Comparison of ENCODE assay signal across 18 cellular contexts in the genomic region with DNA sequence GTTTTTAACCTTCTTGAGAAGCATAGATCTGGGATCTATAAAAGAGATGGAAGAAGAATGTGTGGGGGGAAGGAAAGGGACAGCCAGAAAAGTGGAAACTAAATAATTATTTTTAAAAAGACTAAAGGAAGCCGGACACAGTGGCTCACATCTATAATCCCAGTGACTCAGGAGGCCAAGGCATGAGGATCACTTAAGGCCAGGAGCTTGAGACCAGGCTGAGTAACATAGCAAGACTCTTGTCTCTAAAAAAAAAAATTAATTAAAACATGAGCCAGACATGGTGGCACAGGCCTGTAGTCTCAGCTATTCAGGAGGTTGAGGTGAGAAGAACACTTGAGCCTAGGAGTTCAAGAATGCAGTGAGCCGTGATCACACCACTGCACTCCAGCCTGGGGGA.
A peak's percentile ranks its signal among the peaks of the same experiment; 100 is the strongest.
DNase-seq lines count a peak whose midpoint lies in the region; ATAC-seq and TF ChIP-seq lines count a peak whose summit lies in the region.
"Had no signal": no experiment of that assay in that cellular context is flagged by ENCODE, and none has a peak within 500 bp of the region (broad histone marks: within the 10 kb centered on the region; RNA-seq: fewer than 3 reads in every experiment).

No MANE protein-coding gene starts in this region.

- no peaks in the 10 kb centered on the region for H3K9me3 ChIP-seq in CD4-positive, alpha-beta T cell (ENCODE audit: control insufficient read depth, low read length)
- no peaks in the 10 kb centered on the region for H3K9me3 ChIP-seq in PC-9 (ENCODE audit: insufficient read depth, low read depth)
- H3K9me3 ChIP-seq: A549, SJCRH30 had no signal

- DNase-seq in DMS79 (lab: John Stamatoyannopoulos, UW) (peak; percentile 9), HCEC 1CT (peak; percentile 61), WTC11 (ENCODE audit: low spot score) (no peak), foreskin keratinocyte (no peak), dedifferentiated amniotic fluid mesenchymal stem cell (ENCODE audit: extremely low spot score) (no peak), PC-9 (no peak)
- DNase-seq in CD4-positive, alpha-beta T cell, result no peak
- DNase-seq: AML-193, DND-41, NCI-H1092 treated with DMSO at 0.1 percent for 48 hours, NCI-H1694, NCI-H446 treated with DMSO at 0.1 percent for 48 hours, NCI-H82, SJCRH30 had no signal

- no peaks in the 10 kb centered on the region for H3K36me3 ChIP-seq in PC-9 (ENCODE audit: low read depth)
- H3K36me3 ChIP-seq: SJCRH30 had no signal

- H3K4me1 ChIP-seq in foreskin keratinocyte, result peaks cover 37% of the 10 kb centered on the region
- no peaks in the 10 kb centered on the region for H3K4me1 ChIP-seq in PC-9 (replicated peaks; ENCODE audit: insufficient read depth)
- H3K4me1 ChIP-seq: SJCRH30 had no signal

- H3K27me3 ChIP-seq in foreskin keratinocyte (no peaks in the 10 kb centered on the region), PC-9 (ENCODE audit: insufficient read depth, low read depth) (peaks cover 17% of the 10 kb centered on the region; the same call in 1 of the 2 replicates)
- no peaks in the 10 kb centered on the region for H3K27me3 ChIP-seq in CD4-positive, alpha-beta T cell (ENCODE audit: control insufficient read depth, insufficient read depth, low read length)
- H3K27me3 ChIP-seq: SJCRH30 had no signal

- no peak overlapping the region for H2AFZ ChIP-seq in PC-9

- CTCF ChIA-PET in WTC11 (lab: Charles Lee), result no interaction called here
- CTCF ChIA-PET in CD4-positive, alpha-beta T cell (lab: Charles Lee), result interaction anchor here (1.0 kb wide), 1 partner anchor 9 kb away, joined by 3 read pairs; no protein-coding TSS in a partner anchor
- CTCF ChIA-PET in PC-9 (lab: Charles Lee), result no interaction called here

- TF ChIP-seq CTCF in WTC11 (IDR thresholded peaks at IDR 0.05) (no peak), foreskin keratinocyte (conservative IDR thresholded peaks at IDR 0.05) (no peak), PC-9 (conservative IDR thresholded peaks at IDR 0.05) (no peak)
- TF ChIP-seq CTCF in CD4-positive, alpha-beta T cell (IDR thresholded peaks at IDR 0.05), result no peak

- H3K9me3 Mint-ChIP-seq in WTC11, result no peaks in the 10 kb centered on the region
- H3K9me3 Mint-ChIP-seq in CD4-positive, alpha-beta T cell, result peaks cover 3% of the 10 kb centered on the region

- BruUV-seq in PC-9 (replicated peaks; lab: Mats Ljungman, UMichigan), result no TSS peak

- H3K4me2 ChIP-seq in PC-9, result no peak overlapping the region

- H3K27ac Mint-ChIP-seq in WTC11, result peak overlapping the region; percentile 77
- H3K27ac Mint-ChIP-seq in CD4-positive, alpha-beta T cell, result no peak overlapping the region

- intact Hi-C loops in CD4-positive, alpha-beta T cell (cut with DNase I, micrococcal nuclease), result no loop called here
- intact Hi-C loops in PC-9 (cut with micrococcal nuclease; ENCODE audit: unreplicated experiment), result no loop called here

- ATAC-seq in WTC11 (no peak), foreskin keratinocyte (peak; percentile 55), GM19023 (IDR thresholded peaks at IDR 0.05; ENCODE audit: unreplicated experiment) (no peak)
- no peak for ATAC-seq in CD4-positive, alpha-beta T cell (ENCODE audit: poor library complexity)
- ATAC-seq: HCT116, K562 had no signal

- no peaks in the 10 kb centered on the region for H3K27me3 Mint-ChIP-seq in WTC11 (ENCODE audit: low read depth)
- no peaks in the 10 kb centered on the region for H3K27me3 Mint-ChIP-seq in CD4-positive, alpha-beta T cell

- POLR2A ChIA-PET in WTC11 (lab: Charles Lee), result no interaction called here
- POLR2A ChIA-PET in CD4-positive, alpha-beta T cell (lab: Charles Lee), result no interaction called here
- POLR2A ChIA-PET in PC-9 (lab: Charles Lee; ENCODE audit: unreplicated experiment), result no interaction called here

- no peaks in the 10 kb centered on the region for H3K9me2 ChIP-seq in PC-9 (ENCODE audit: insufficient read depth)

- no peak overlapping the region for H3K4me3 Mint-ChIP-seq in WTC11
- no peak overlapping the region for H3K4me3 Mint-ChIP-seq in CD4-positive, alpha-beta T cell

- H3K36me3 Mint-ChIP-seq in WTC11, result no peaks in the 10 kb centered on the region
- no peaks in the 10 kb centered on the region for H3K36me3 Mint-ChIP-seq in CD4-positive, alpha-beta T cell (ENCODE audit: low read depth)

- H3K27ac ChIP-seq in foreskin keratinocyte (peak overlapping the region; percentile 53), PC-9 (no peak overlapping the region)
- no peak overlapping the region for H3K27ac ChIP-seq in CD4-positive, alpha-beta T cell (ENCODE audit: low read depth, low read length)
- H3K27ac ChIP-seq: SJCRH30 had no signal

- no peak overlapping the region for H3K4me3 ChIP-seq in PC-9
- H3K4me3 ChIP-seq: A549, K562, SJCRH30 had no signal

- H3K79me2 ChIP-seq in PC-9 (ENCODE audit: low read depth), result no peaks in the 10 kb centered on the region

- H3K4me1 Mint-ChIP-seq in WTC11, result peaks cover 3% of the 10 kb centered on the region; the same call in 1 of the 2 replicates
- H3K4me1 Mint-ChIP-seq in CD4-positive, alpha-beta T cell (ENCODE audit: low read depth), result no peaks in the 10 kb centered on the region

- H3F3A ChIP-seq in PC-9 (ENCODE audit: insufficient read depth, low read depth), result no peaks in the 10 kb centered on the region

- no peaks in the 10 kb centered on the region for H4K20me1 ChIP-seq in PC-9 (ENCODE audit: insufficient read depth)

TF ChIP-seq in WTC11, 78 proteins besides CTCF, POLR2A, EP300 and RAD21:
- TF ChIP-seq CREM (CRISPR knock-in tag; IDR thresholded peaks at IDR 0.05) (no peak), NFATC4 (CRISPR knock-in tag; IDR thresholded peaks at IDR 0.05) (no peak), MXD4 (CRISPR knock-in tag; IDR thresholded peaks at IDR 0.05; ENCODE audit: borderline replicate concordance) (no peak)

Comparison
In these comparisons a context has a peak if more than half of its experiments do, and no peak if none do; other contexts are left out.
1. DNase-seq: peak in DMS79 (single experiment) and HCEC 1CT (single experiment); none in WTC11 (single experiment), foreskin keratinocyte (0 of 2), CD4-positive, alpha-beta T cell (0 of 10), dedifferentiated amniotic fluid mesenchymal stem cell (single experiment) and PC-9 (0 of 2).